31 cellular contexts compared by ENCODE assay signal in the genomic region with DNA sequence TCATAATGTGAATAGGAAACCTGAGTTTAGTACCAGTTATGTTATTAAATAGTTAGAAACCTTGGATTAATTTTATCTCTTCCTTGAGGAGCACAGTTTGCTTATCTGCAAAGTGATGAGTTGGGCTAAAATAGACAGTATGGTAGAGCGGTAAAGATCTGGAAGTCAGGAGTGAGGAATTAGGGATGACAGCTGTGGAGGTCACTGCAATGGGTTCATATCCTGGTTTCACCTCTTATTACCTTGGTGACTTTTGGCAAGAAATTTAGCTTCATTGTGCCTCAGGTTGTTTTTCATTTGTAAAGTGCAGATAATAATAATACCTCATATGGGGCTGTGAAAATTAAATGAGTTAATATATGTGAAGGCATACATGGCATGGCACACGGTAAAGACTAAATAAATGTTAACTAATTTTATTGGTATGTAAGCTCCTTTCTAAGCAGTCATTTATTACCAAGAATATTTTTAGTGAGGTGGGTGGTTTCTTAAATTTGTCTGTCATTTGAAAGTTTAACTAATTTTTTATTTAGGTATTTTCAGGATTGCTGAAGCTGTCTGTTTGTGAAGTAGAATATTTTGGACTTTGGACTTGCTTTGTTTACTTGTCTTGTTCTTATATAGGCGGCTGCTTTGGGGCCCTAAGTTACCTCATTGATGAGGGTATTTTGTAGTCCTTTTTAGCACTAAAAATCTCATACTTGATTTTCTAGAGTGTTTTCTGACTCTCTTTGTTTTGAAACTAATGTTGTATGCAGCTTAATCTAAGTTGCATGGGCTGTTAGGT. TPM values are rescaled to one million over a fixed set of nuclear protein-coding genes. Genes with fewer than 3 reads are reported as not detected.
DNase-seq lines count a peak whose midpoint lies in the region; ATAC-seq, FAIRE-seq and TF ChIP-seq lines count a peak whose summit lies in the region.
"Had no signal": no experiment of that assay in that cellular context is flagged by ENCODE, and none has a peak within 500 bp of the region (broad histone marks: within the 10 kb centered on the region; RNA-seq: fewer than 3 reads in every experiment).

No MANE protein-coding gene starts in this region.

- H3K36me3 Mint-ChIP-seq in GM23338 (ENCODE audit: low read depth) (no peaks in the 10 kb centered on the region), naive B cell (no peaks in the 10 kb centered on the region)

- DNase-seq in A549 (ENCODE audit: low read depth in 1 of 2, low spot score in 1 of 2) (no peak), GM23338 (ENCODE audit: low spot score) (no peak), body of pancreas (peak in 1 of 4 donors; percentile 15), naive B cell (no peak), GOT3 (lab: John Stamatoyannopoulos, UW) (no peak), occipital lobe (lab: John Stamatoyannopoulos, UW) (no peak), AG08395 (ENCODE audit: low spot score) (no peak)
- DNase-seq: activated CD4-positive, alpha-beta memory T cell treated with anti-CD3 and anti-CD28 coated beads, Interleukin-2, amount 10 ng/mL, durations not matched to agents 7 days and 5 days; activated CD8-positive, alpha-beta memory T cell treated with anti-CD3 and anti-CD28 coated beads, Interleukin-2, amount 50 U/mL, for 48 hours; activated naive CD4-positive, alpha-beta T cell treated with anti-CD3 and anti-CD28 coated beads, Interleukin-2, amount 10 ng/mL, durations not matched to agents 7 days and 5 days; amygdala; BE2C; foreskin melanocyte; heart right ventricle; NCI-H1436 treated with DMSO at 0.1 percent for 48 hours; NCI-H2081 treated with DMSO at 0.1 percent for 48 hours; NCI-H2227 treated with DMSO at 0.1 percent for 48 hours; Peyer's patch; SHP77; stimulated activated CD4-positive, alpha-beta T cell treated with anti-CD3 and anti-CD28 coated beads, Interleukin-2, amount 100 ng/mL, for 24 hours; stomach had no signal

- no peak for TF ChIP-seq POLR2A in A549 (IDR thresholded peaks at IDR 0.05; ENCODE audit: low read length)
- no peak for TF ChIP-seq POLR2A in body of pancreas (IDR thresholded peaks at IDR 0.05)

- H3K27me3 Mint-ChIP-seq in GM23338 (ENCODE audit: insufficient read depth, low read depth, poor library complexity) = peaks cover 2% of the 10 kb centered on the region
- no peaks in the 10 kb centered on the region for H3K27me3 Mint-ChIP-seq in naive B cell
- H3K27me3 Mint-ChIP-seq: activated CD4-positive, alpha-beta memory T cell treated with anti-CD3 and anti-CD28 coated beads, Interleukin-2, amount 10 ng/mL, durations not matched to agents 7 days and 5 days; activated naive CD4-positive, alpha-beta T cell treated with anti-CD3 and anti-CD28 coated beads, Interleukin-2, amount 10 ng/mL, durations not matched to agents 7 days and 5 days; activated T-helper 17 cell treated with anti-CD3 and anti-CD28 coated beads, Interleukin-2, amount 50 U/mL, for 72 hours had no signal

- TF ChIP-seq CTCF in A549 (IDR thresholded peaks at IDR 0.05) (no peak), GM23338 (conservative IDR thresholded peaks at IDR 0.05; ENCODE audit: low read depth in 2 of 2) (no peak), body of pancreas (IDR thresholded peaks at IDR 0.05) (no peak)

- H3K4me1 ChIP-seq in A549 = peaks cover 83% of the 10 kb centered on the region
- H3K4me1 ChIP-seq in GM23338 (ENCODE audit: insufficient read depth) = peaks cover 3% of the 10 kb centered on the region; the same call in 1 of the 2 replicates
- H3K4me1 ChIP-seq in body of pancreas = peaks cover 52% of the 10 kb centered on the region
- H3K4me1 ChIP-seq: BE2C, parathyroid adenoma had no signal

- peaks cover 97% of the 10 kb centered on the region for H3K79me2 ChIP-seq in GM23338 (replicated peaks; ENCODE audit: insufficient read depth)

- H3K4me2 ChIP-seq in A549 = peak overlapping the region; percentile 61
- H3K4me2 ChIP-seq in GM23338 = no peak overlapping the region
- H3K4me2 ChIP-seq: smooth muscle cell had no signal

- CTCF ChIA-PET in A549 (lab: Yijun Ruan, JAX) = no interaction called here

- H3K4me3 Mint-ChIP-seq in GM23338 (no peak overlapping the region), naive B cell (no peak overlapping the region)
- H3K4me3 Mint-ChIP-seq: activated CD4-positive, alpha-beta memory T cell treated with anti-CD3 and anti-CD28 coated beads, Interleukin-2, amount 10 ng/mL, durations not matched to agents 7 days and 5 days; activated naive CD4-positive, alpha-beta T cell treated with anti-CD3 and anti-CD28 coated beads, Interleukin-2, amount 10 ng/mL, durations not matched to agents 7 days and 5 days; activated T-helper 17 cell treated with anti-CD3 and anti-CD28 coated beads, Interleukin-2, amount 50 U/mL, for 72 hours; neural crest cell; T-helper 2 cell treated with Interferon-gamma antibody and Interleukin-4, amounts not matched to agents 5 μg/mL and 100 μg/mL, for 36 hours had no signal

- intact Hi-C loops in body of pancreas (cut with DNase I) = no loop called here

- ATAC-seq in A549 (0 out of 6 replicates have a peak, but pooled peaks of 1 of the 2 experiments have one; percentile 30), GM23338 (no peak), body of pancreas (peak; percentile 47), naive B cell (ENCODE audit: low read depth in 2 of 2) (no peak), GM18858 (IDR thresholded peaks at IDR 0.05; ENCODE audit: unreplicated experiment) (no peak)
- ATAC-seq: activated T-helper 17 cell treated with anti-CD3 and anti-CD28 coated beads, Interleukin-2, amount 50 U/mL, for 72 hours; heart right ventricle had no signal

- H3K36me3 ChIP-seq in GM23338 (ENCODE audit: insufficient read depth) = no peaks in the 10 kb centered on the region
- H3K36me3 ChIP-seq in body of pancreas (replicated peaks in 1 of 2; ENCODE audit: insufficient read depth in 1 of 2, low read depth in 2 of 2) = no peaks in the 10 kb centered on the region
- H3K36me3 ChIP-seq: BE2C, heart right ventricle, Peyer's patch, stomach, vagina had no signal

- FAIRE-seq in A549 (lab: Jason Lieb, UNC) = no peak
- FAIRE-seq: GM19239 had no signal

- H3K27ac ChIP-seq in A549 (peak overlapping the region; percentile 32 to 64; a peak in 5 of 6 replicates), GM23338 (ENCODE audit: low read depth) (no peak overlapping the region), body of pancreas (peak overlapping the region in 1 of 4 donors; percentile 4)
- H3K27ac ChIP-seq: heart right ventricle, HL-60, parathyroid adenoma, Peyer's patch, stomach, vagina had no signal

- H3K4me1 Mint-ChIP-seq in GM23338 = peaks cover 26% of the 10 kb centered on the region
- H3K4me1 Mint-ChIP-seq in naive B cell = peaks cover 25 to 44% (median 34%) of the 10 kb centered on the region in 3 donors
- H3K4me1 Mint-ChIP-seq: neural crest cell had no signal

- TF ChIP-seq RAD21 in A549 (conservative IDR thresholded peaks at IDR 0.05 in 1 of 2, IDR thresholded peaks at IDR 0.05 in 1 of 2) = no peak

- no peaks in the 10 kb centered on the region for H3K27me3 ChIP-seq in GM23338 (ENCODE audit: insufficient read depth)
- H3K27me3 ChIP-seq in body of pancreas = no peaks in the 10 kb centered on the region
- H3K27me3 ChIP-seq: BE2C, heart right ventricle, Peyer's patch, stomach, vagina had no signal

- peaks cover 8% of the 10 kb centered on the region; the same call in 1 of the 2 replicates for H4K20me1 ChIP-seq in GM23338 (replicated peaks; ENCODE audit: insufficient read depth)

- H3K9me2 ChIP-seq in GM23338 (ENCODE audit: insufficient read depth) = no peaks in the 10 kb centered on the region

- TF ChIP-seq EP300 in A549 (IDR thresholded peaks at IDR 0.05) = no peak

- H3K9me3 Mint-ChIP-seq in GM23338 (no peaks in the 10 kb centered on the region), naive B cell (no peaks in the 10 kb centered on the region)
- H3K9me3 Mint-ChIP-seq: activated CD4-positive, alpha-beta memory T cell treated with anti-CD3 and anti-CD28 coated beads, Interleukin-2, amount 10 ng/mL, durations not matched to agents 7 days and 5 days; activated naive CD4-positive, alpha-beta T cell treated with anti-CD3 and anti-CD28 coated beads, Interleukin-2, amount 10 ng/mL, durations not matched to agents 7 days and 5 days; activated T-helper 17 cell treated with anti-CD3 and anti-CD28 coated beads, Interleukin-2, amount 50 U/mL, for 72 hours; neural crest cell; T-helper 2 cell treated with Interferon-gamma antibody and Interleukin-4, amounts not matched to agents 5 μg/mL and 100 μg/mL, for 36 hours had no signal

- 27% methylated on average over 3 of the region's 3 CpGs for WGBS in A549 (ENCODE audit: missing lambda C conversion rate)
- 41 to 43% methylated on average over 3 of the region's 3 CpGs for WGBS in body of pancreas, 2 donors

- H3K9me3 ChIP-seq in A549 (no peaks in the 10 kb centered on the region), body of pancreas (no peaks in the 10 kb centered on the region)
- H3K9me3 ChIP-seq: BE2C, heart right ventricle, Peyer's patch, stomach, vagina had no signal

- POLR2A ChIA-PET in A549 (lab: Yijun Ruan, JAX) = interaction anchor here (0.5 kb wide), 1 partner anchor 557 kb away, joined by 3 read pairs; no protein-coding TSS in a partner anchor

- no peak overlapping the region for H2AFZ ChIP-seq in GM23338
- H2AFZ ChIP-seq: parathyroid adenoma had no signal

- H3K27ac Mint-ChIP-seq in GM23338 = peak overlapping the region; percentile 45; the same call in 1 of the 2 replicates
- H3K27ac Mint-ChIP-seq in naive B cell = peak overlapping the region in 5 of 6 donors; percentile 11 to 67 (median 36)
- H3K27ac Mint-ChIP-seq: activated CD4-positive, alpha-beta memory T cell treated with anti-CD3 and anti-CD28 coated beads, Interleukin-2, amount 10 ng/mL, durations not matched to agents 7 days and 5 days; activated naive CD4-positive, alpha-beta T cell treated with anti-CD3 and anti-CD28 coated beads, Interleukin-2, amount 10 ng/mL, durations not matched to agents 7 days and 5 days; activated T-helper 17 cell treated with anti-CD3 and anti-CD28 coated beads, Interleukin-2, amount 50 U/mL, for 72 hours; T-helper 2 cell treated with Interferon-gamma antibody and Interleukin-4, amounts not matched to agents 5 μg/mL and 100 μg/mL, for 36 hours had no signal

- H3K4me3 ChIP-seq in A549 (no peak overlapping the region), GM23338 (no peak overlapping the region), body of pancreas (no peak overlapping the region)
- H3K4me3 ChIP-seq: heart right ventricle, lung, Peyer's patch, smooth muscle cell, stomach, vagina had no signal

- no peaks in the 10 kb centered on the region for H3F3A ChIP-seq in GM23338 (replicated peaks; ENCODE audit: low read depth)

RNA-seq across cellular contexts. Expression of a gene that starts 41.8 kb away (rescaled TPM):
- polyA plus RNA-seq in A549 (2011; rRNA removed) (25.3 and 33.1 TPM in 2 replicates), A549 (2017; fragmentation: RNase III; extraction: RNeasy Plus Mini Kit Qiagen cat#74134 plus additional on column Dnase treatment) (15.1 to 15.7 TPM (median 15.2 TPM) in 3 replicates), GM23338 (2016; fragmentation: Nextera tagmentation; extraction: Ambion mirVana) (27.3 and 32.1 TPM in 2 replicates), naive B cell (ENCODE audit: low read depth in 6 of 6) (10 to 100 TPM; 13.2 to 26.2 (median 16.8) TPM)
- 6.6 and 7.7 TPM in 2 replicates for polyA plus RNA-seq in A549 (2012; cell fraction: cytosol; rRNA removed)
- polyA plus RNA-seq in A549 (2012; cell fraction: nucleus; rRNA removed) = 8.5 and 10.9 TPM in 2 replicates
- polyA minus RNA-seq in A549 (2011; rRNA and poly(A)+ RNA removed) = 47.4 and 54.3 TPM in 2 replicates
- 61.2 and 73.0 TPM in 2 replicates for total RNA-seq in GM23338 (2014; rRNA removed; shearing (Covaris generic))
- total RNA-seq in body of pancreas (10 to 100 TPM; 36.6 TPM), occipital lobe (64.4 TPM)
